In genomic region chr1:154324669-154325582, GRCh38 we compare ENCODE assay signal across 8 cellular contexts. TPM values are rescaled to one million over a fixed set of nuclear protein-coding genes. Genes with fewer than 3 reads are reported as not detected.
A peak's percentile ranks its signal among the peaks of the same experiment; 100 is the strongest.
DNase-seq lines count a peak whose midpoint lies in the region; ATAC-seq and TF ChIP-seq lines count a peak whose summit lies in the region.

A gene with protein sequence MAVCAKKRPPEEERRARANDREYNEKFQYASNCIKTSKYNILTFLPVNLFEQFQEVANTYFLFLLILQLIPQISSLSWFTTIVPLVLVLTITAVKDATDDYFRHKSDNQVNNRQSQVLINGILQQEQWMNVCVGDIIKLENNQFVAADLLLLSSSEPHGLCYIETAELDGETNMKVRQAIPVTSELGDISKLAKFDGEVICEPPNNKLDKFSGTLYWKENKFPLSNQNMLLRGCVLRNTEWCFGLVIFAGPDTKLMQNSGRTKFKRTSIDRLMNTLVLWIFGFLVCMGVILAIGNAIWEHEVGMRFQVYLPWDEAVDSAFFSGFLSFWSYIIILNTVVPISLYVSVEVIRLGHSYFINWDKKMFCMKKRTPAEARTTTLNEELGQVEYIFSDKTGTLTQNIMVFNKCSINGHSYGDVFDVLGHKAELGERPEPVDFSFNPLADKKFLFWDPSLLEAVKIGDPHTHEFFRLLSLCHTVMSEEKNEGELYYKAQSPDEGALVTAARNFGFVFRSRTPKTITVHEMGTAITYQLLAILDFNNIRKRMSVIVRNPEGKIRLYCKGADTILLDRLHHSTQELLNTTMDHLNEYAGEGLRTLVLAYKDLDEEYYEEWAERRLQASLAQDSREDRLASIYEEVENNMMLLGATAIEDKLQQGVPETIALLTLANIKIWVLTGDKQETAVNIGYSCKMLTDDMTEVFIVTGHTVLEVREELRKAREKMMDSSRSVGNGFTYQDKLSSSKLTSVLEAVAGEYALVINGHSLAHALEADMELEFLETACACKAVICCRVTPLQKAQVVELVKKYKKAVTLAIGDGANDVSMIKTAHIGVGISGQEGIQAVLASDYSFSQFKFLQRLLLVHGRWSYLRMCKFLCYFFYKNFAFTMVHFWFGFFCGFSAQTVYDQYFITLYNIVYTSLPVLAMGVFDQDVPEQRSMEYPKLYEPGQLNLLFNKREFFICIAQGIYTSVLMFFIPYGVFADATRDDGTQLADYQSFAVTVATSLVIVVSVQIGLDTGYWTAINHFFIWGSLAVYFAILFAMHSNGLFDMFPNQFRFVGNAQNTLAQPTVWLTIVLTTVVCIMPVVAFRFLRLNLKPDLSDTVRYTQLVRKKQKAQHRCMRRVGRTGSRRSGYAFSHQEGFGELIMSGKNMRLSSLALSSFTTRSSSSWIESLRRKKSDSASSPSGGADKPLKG (plus strand): TSS chr1:154325525. CDS start chr1:154328142, 2,617 bp downstream.

- H3K36me3 Mint-ChIP-seq in T-cell: peaks cover 3% of the 10 kb centered on the region
- H3K36me3 Mint-ChIP-seq in activated naive CD8-positive, alpha-beta T cell treated with anti-CD3 and anti-CD28 coated beads, Interleukin-2, amount 50 U/mL, for 24 hours (ENCODE audit: low read depth): peaks cover 3% of the 10 kb centered on the region

- peaks cover 35 to 48% (median 45%) of the 10 kb centered on the region in 10 experiments for H3K4me1 ChIP-seq in BLaER1 treated with 17β-estradiol and CSF1 and Interleukin-3, amounts not matched to agents 10 nM and 100 nM
- peaks cover 16 to 50% (median 40%) of the 10 kb centered on the region in 4 donors for H3K4me1 ChIP-seq in transverse colon

- peak within 1 kb of the TSS; percentile 91 to 94 (median 94) for H3K4me3 Mint-ChIP-seq in T-cell
- peak within 1 kb of the TSS; percentile 98 for H3K4me3 Mint-ChIP-seq in activated naive CD8-positive, alpha-beta T cell treated with anti-CD3 and anti-CD28 coated beads, Interleukin-2, amount 50 U/mL, for 24 hours

- TF ChIP-seq EP300 in transverse colon (IDR thresholded peaks at IDR 0.05; ENCODE audit: low read depth): no peak

- CTCF ChIA-PET in T-cell (lab: Charles Lee): interaction anchor here (0.6 to 5.5 kb wide), 12 partner anchors 8 to 741 kb away, joined by 3 to 87 read pairs (median 4); partner anchors contain the start of genes HAX1 (in 1 of the 2) and KCNN3 (in 1 of the 2)

- no peaks in the 10 kb centered on the region for H3K27me3 ChIP-seq in BLaER1 treated with 17β-estradiol and CSF1 and Interleukin-3, amounts not matched to agents 10 nM and 100 nM
- H3K27me3 ChIP-seq in transverse colon: peaks cover 52% of the 10 kb centered on the region

- H3K27me3 Mint-ChIP-seq in T-cell: peaks cover 0 to 2% of the 10 kb centered on the region in 2 donors
- peaks cover 6% of the 10 kb centered on the region for H3K27me3 Mint-ChIP-seq in activated naive CD8-positive, alpha-beta T cell treated with anti-CD3 and anti-CD28 coated beads, Interleukin-2, amount 50 U/mL, for 24 hours

- in situ Hi-C loops in transverse colon (cut with MboI; ENCODE audit: low pct_ligation_motif_present in 1 of 4, low pct_unique_long_range_greater_than_20kb in 1 of 4, low sequenced_read_pairs in 3 of 4): no loop called here

- H3K4me1 Mint-ChIP-seq in T-cell: peaks cover 40 to 44% (median 43%) of the 10 kb centered on the region in 3 donors
- H3K4me1 Mint-ChIP-seq in activated naive CD8-positive, alpha-beta T cell treated with anti-CD3 and anti-CD28 coated beads, Interleukin-2, amount 50 U/mL, for 24 hours: peaks cover 34% of the 10 kb centered on the region

- 1 to 20% methylated on average over 1 to 47 of the region's 56 CpGs for whole genome bisulfite sequencing in transverse colon (ENCODE audit: low coverage in 1 of 2), 2 donors

- intact Hi-C loops in cardiac septum (cut with DNase I): loop anchor here (1.0 kb wide), 1 partner anchor 53 kb away; the partner anchor contains the start of gene HAX1
- intact Hi-C loops in transverse colon (cut with DNase I; ENCODE audit: low total_unique reads): no loop called here

- peaks cover 0 to 7% (median 3%) of the 10 kb centered on the region in 11 experiments; a peak in 11 of 22 replicates for H3K36me3 ChIP-seq in BLaER1 treated with 17β-estradiol and CSF1 and Interleukin-3, amounts not matched to agents 10 nM and 100 nM
- H3K36me3 ChIP-seq in transverse colon: no peaks in the 10 kb centered on the region

- H4K20me1 ChIP-seq in BLaER1 treated with 17β-estradiol and CSF1 and Interleukin-3, amounts not matched to agents 10 nM and 100 nM: peaks cover 0 to 26% (median 18%) of the 10 kb centered on the region in 11 experiments; a peak in 17 of 22 replicates

- H3K27ac Mint-ChIP-seq in T-cell: peak within 1 kb of the TSS; percentile 89 to 95
- H3K27ac Mint-ChIP-seq in activated naive CD8-positive, alpha-beta T cell treated with anti-CD3 and anti-CD28 coated beads, Interleukin-2, amount 50 U/mL, for 24 hours: peak within 1 kb of the TSS; percentile 94

- peak; percentile 70 for DNase-seq in NCI-H1105 (lab: John Stamatoyannopoulos, UW)
- DNase-seq in T-cell: peak; percentile 42 to 81 (median 70)
- peak; percentile 88 for DNase-seq in activated naive CD8-positive, alpha-beta T cell treated with anti-CD3 and anti-CD28 coated beads, Interleukin-2, amount 50 U/mL, for 24 hours
- DNase-seq in cardiac septum (ENCODE audit: low spot score): peak; percentile 91
- DNase-seq in pons (ENCODE audit: low spot score): peak; percentile 67
- DNase-seq in transverse colon: peak; percentile 79

- TF ChIP-seq CTCF in transverse colon (IDR thresholded peaks at IDR 0.05): peak; percentile 88 to 97 (median 92)

- peak within 1 kb of the TSS; percentile 64 to 94 (median 81) for H3K4me3 ChIP-seq in BLaER1 treated with 17β-estradiol and CSF1 and Interleukin-3, amounts not matched to agents 10 nM and 100 nM
- peak within 1 kb of the TSS; percentile 41 to 75 (median 66) for H3K4me3 ChIP-seq in transverse colon

- H3K9me3 ChIP-seq in BLaER1 treated with 17β-estradiol and CSF1 and Interleukin-3, amounts not matched to agents 10 nM and 100 nM (replicated peaks in 1 of 11): no peaks in the 10 kb centered on the region
- H3K9me3 ChIP-seq in transverse colon: no peaks in the 10 kb centered on the region

- no peaks in the 10 kb centered on the region for H3K9me3 Mint-ChIP-seq in T-cell
- no peaks in the 10 kb centered on the region for H3K9me3 Mint-ChIP-seq in activated naive CD8-positive, alpha-beta T cell treated with anti-CD3 and anti-CD28 coated beads, Interleukin-2, amount 50 U/mL, for 24 hours

- no peak for TF ChIP-seq POLR2A in transverse colon (IDR thresholded peaks at IDR 0.05)

- ATAC-seq in GM21526 (IDR thresholded peaks at IDR 0.05; ENCODE audit: low FRiP score, unreplicated experiment) (peak; percentile 45), T-cell (replicated peaks in 1 of 4) (peak; percentile 54 to 58 (median 55))
- peak; percentile 73 for ATAC-seq in activated naive CD8-positive, alpha-beta T cell treated with anti-CD3 and anti-CD28 coated beads, Interleukin-2, amount 50 U/mL, for 24 hours

- H3K9ac ChIP-seq in BLaER1 treated with 17β-estradiol and CSF1 and Interleukin-3, amounts not matched to agents 10 nM and 100 nM: peak within 1 kb of the TSS; percentile 85 to 99 (median 93)

- H3K4me2 ChIP-seq in BLaER1 treated with 17β-estradiol and CSF1 and Interleukin-3, amounts not matched to agents 10 nM and 100 nM: peak within 1 kb of the TSS; percentile 98 to 100 (median 100)

- POLR2A ChIA-PET in T-cell (lab: Charles Lee): interaction anchor here in 1 of 2 donors (0.6 to 1.0 kb wide), 3 partner anchors 11 to 141 kb away, joined by 4 to 10 read pairs (median 5); no protein-coding TSS in a partner anchor

- peak within 1 kb of the TSS; percentile 59 to 98 (median 93); a peak in 21 of 22 replicates for H3K27ac ChIP-seq in BLaER1 treated with 17β-estradiol and CSF1 and Interleukin-3, amounts not matched to agents 10 nM and 100 nM
- peak within 1 kb of the TSS; percentile 86 to 97 (median 94) for H3K27ac ChIP-seq in transverse colon

RNA-seq across cellular contexts. Expression of the gene that starts here (rescaled TPM):
- total RNA-seq in T-cell: 100 to 1,000 TPM; 142 to 172 (median 149) TPM
- 22.5 TPM for total RNA-seq in cardiac septum
- 10 to 100 TPM in 3 of 4 donors, 1 to 10 TPM in 1; 6.0 to 78.6 (median 24.9) TPM for total RNA-seq in transverse colon

Comparison
In these comparisons a context has a peak if more than half of its experiments do, and no peak if none do; other contexts are left out.
1. Peak in every context shown above with its lines: DNase-seq, ATAC-seq, H3K4me3 ChIP-seq and H3K27ac ChIP-seq.